Comparison of ENCODE assay signal across 1 cellular context in genomic region chr5:177455036-177455660, GRCh38.
TF ChIP-seq lines count a peak whose summit lies in the region.

No MANE protein-coding gene starts in this region.

TF ChIP-seq in HepG2, 621 proteins besides CTCF, POLR2A, EP300 and RAD21 (continued from another document and continues in another):
- TF ChIP-seq ZNF556 (CRISPR knock-in tag; IDR thresholded peaks at IDR 0.05; ENCODE audit: borderline replicate concordance) (peak; percentile 93; the same call in 1 of the 2 replicates), ZSCAN12 (CRISPR knock-in tag; IDR thresholded peaks at IDR 0.05) (no peak; the same call in 1 of the 2 replicates), ZNF746 (CRISPR knock-in tag; IDR thresholded peaks at IDR 0.05) (no peak; the same call in 1 of the 2 replicates), HNRNPUL1 (IDR thresholded peaks at IDR 0.05; ENCODE audit: low read depth, low read length) (no peak), ZKSCAN1 (IDR thresholded peaks at IDR 0.05; ENCODE audit: low read length) (no peak), GPN1 (CRISPR knock-in tag; IDR thresholded peaks at IDR 0.05; ENCODE audit: borderline replicate concordance) (no peak), SIN3A (IDR thresholded peaks at IDR 0.05; ENCODE audit: borderline replicate concordance, low read depth, low read length) (peak; percentile 31; the same call in 1 of the 2 replicates), ZNF781 (CRISPR knock-in tag; IDR thresholded peaks at IDR 0.05; ENCODE audit: borderline replicate concordance, not compliant biosample characterization) (no peak), FOXA3 (CRISPR knock-in tag; IDR thresholded peaks at IDR 0.05) (peak; percentile 52; the same call in 1 of the 2 replicates), TCF7 (IDR thresholded peaks at IDR 0.05; ENCODE audit: low read depth) (no peak), ZNF570 (CRISPR knock-in tag; IDR thresholded peaks at IDR 0.05; ENCODE audit: borderline replicate concordance) (no peak), LRRFIP1 (CRISPR knock-in tag; conservative IDR thresholded peaks at IDR 0.05) (no peak), CENPX (CRISPR knock-in tag; IDR thresholded peaks at IDR 0.05) (no peak), STAG1 (CRISPR knock-in tag; IDR thresholded peaks at IDR 0.05) (peak; percentile 47), ZNF607 (CRISPR knock-in tag; IDR thresholded peaks at IDR 0.05; ENCODE audit: borderline replicate concordance) (peak; percentile 94), CHCHD3 (CRISPR knock-in tag; IDR thresholded peaks at IDR 0.05) (peak; percentile 31; the same call in 1 of the 2 replicates), AFF4 (CRISPR knock-in tag; IDR thresholded peaks at IDR 0.05) (no peak), BATF2 (CRISPR knock-in tag; IDR thresholded peaks at IDR 0.05) (no peak), CCAR2 (optimal IDR thresholded peaks at IDR 0.05; ENCODE audit: low read depth, low read length) (no peak), MNT (IDR thresholded peaks at IDR 0.05) (peak; percentile 71), SNAI1 (CRISPR knock-in tag; IDR thresholded peaks at IDR 0.05; ENCODE audit: borderline replicate concordance) (peak; percentile 72; the same call in 1 of the 2 replicates), ZNF180 (CRISPR knock-in tag; IDR thresholded peaks at IDR 0.05; ENCODE audit: borderline replicate concordance, low read depth) (no peak), SIN3B (IDR thresholded peaks at IDR 0.05; ENCODE audit: low read length) (no peak), ZBTB46 (CRISPR knock-in tag; IDR thresholded peaks at IDR 0.05; ENCODE audit: borderline replicate concordance) (no peak), FOXJ3 (CRISPR knock-in tag; IDR thresholded peaks at IDR 0.05; ENCODE audit: borderline replicate concordance) (no peak), CREB1 (IDR thresholded peaks at IDR 0.05) (no peak), CREB1 (CRISPR knock-in tag; IDR thresholded peaks at IDR 0.05) (no peak), ZNF264 (CRISPR knock-in tag; IDR thresholded peaks at IDR 0.05) (no peak), CHD4 (IDR thresholded peaks at IDR 0.05; ENCODE audit: borderline replicate concordance, low read length) (no peak), PBX3 (CRISPR knock-in tag; IDR thresholded peaks at IDR 0.05; ENCODE audit: borderline replicate concordance) (no peak), ZEB1 (IDR thresholded peaks at IDR 0.05; ENCODE audit: insufficient replicate concordance, low read depth) (no peak), SNAPC5 (CRISPR knock-in tag; IDR thresholded peaks at IDR 0.05; ENCODE audit: borderline replicate concordance) (no peak), ZHX2 (IDR thresholded peaks at IDR 0.05; ENCODE audit: low read depth) (peak; percentile 52; the same call in 1 of the 2 replicates), ZHX2 (CRISPR knock-in tag; IDR thresholded peaks at IDR 0.05; ENCODE audit: borderline replicate concordance) (no peak), ZNF10 (CRISPR knock-in tag; IDR thresholded peaks at IDR 0.05; ENCODE audit: borderline replicate concordance, low read depth) (no peak), MLXIP (CRISPR knock-in tag; IDR thresholded peaks at IDR 0.05; ENCODE audit: borderline replicate concordance) (no peak), HES4 (CRISPR knock-in tag; IDR thresholded peaks at IDR 0.05; ENCODE audit: borderline replicate concordance) (peak; percentile 76), THAP7 (CRISPR knock-in tag; IDR thresholded peaks at IDR 0.05) (0 out of 2 replicates have a peak, but pooled peaks have one; percentile 24)
